Comparison of ENCODE assay signal across 9 cellular contexts in genomic region chr1:74964508-74964907, GRCh38.
DNase-seq lines count a peak whose midpoint lies in the region; ATAC-seq, FAIRE-seq and TF ChIP-seq lines count a peak whose summit lies in the region.
"Had no signal": no experiment of that assay in that cellular context is flagged by ENCODE, and none has a peak within 500 bp of the region (broad histone marks: within the 10 kb centered on the region; RNA-seq: fewer than 3 reads in every experiment).

No MANE protein-coding gene starts in this region.

- H3K9ac ChIP-seq in endothelial cell of umbilical vein (replicated peaks; ENCODE audit: extremely low read depth, insufficient read depth, low read length) (no peak overlapping the region), smooth muscle cell (ENCODE audit: low read depth) (no peak overlapping the region)

- no peaks in the 10 kb centered on the region for H3K9me1 ChIP-seq in endothelial cell of umbilical vein (replicated peaks; ENCODE audit: control insufficient read depth, extremely low read depth, insufficient read depth, low read length)

- no peaks in the 10 kb centered on the region for H3K27me3 ChIP-seq in endothelial cell of umbilical vein (ENCODE audit: control insufficient read depth in 2 of 2, insufficient read depth in 2 of 2, low read length in 2 of 2)
- H3K27me3 ChIP-seq in smooth muscle cell (ENCODE audit: low read depth): no peaks in the 10 kb centered on the region

- FAIRE-seq in endothelial cell of umbilical vein (lab: Jason Lieb, UNC): no peak
- FAIRE-seq in GM12891 (lab: Jason Lieb, UNC): no peak

- H3K36me3 ChIP-seq in HEK293 (ENCODE audit: control insufficient read depth in 2 of 2, insufficient read depth in 1 of 2, low read length in 2 of 2) (no peaks in the 10 kb centered on the region), endothelial cell of umbilical vein (ENCODE audit: control insufficient read depth in 2 of 2, extremely low read depth in 1 of 2, insufficient read depth in 2 of 2, low read length in 2 of 2) (no peaks in the 10 kb centered on the region), smooth muscle cell (ENCODE audit: low read depth) (no peaks in the 10 kb centered on the region)

- POLR2A ChIA-PET in HEK293 (lab: Yijun Ruan, JAX): no interaction called here
- POLR2A ChIA-PET in endothelial cell of umbilical vein (lab: Charles Lee): no interaction called here

- no peak for TF ChIP-seq POLR2A in endothelial cell of umbilical vein (IDR thresholded peaks at IDR 0.05; ENCODE audit: low read depth, low read length)
- no peak for TF ChIP-seq POLR2A in GM12891 (IDR thresholded peaks at IDR 0.05; ENCODE audit: low read depth, low read length)

- dilution Hi-C loops in endothelial cell of umbilical vein (cut with MboI; ENCODE audit: extremely low pct_ligation_motif_present, low sequenced_read_pairs): no loop called here

- H3K4me2 ChIP-seq in endothelial cell of umbilical vein (ENCODE audit: insufficient read depth, low read length) (no peak overlapping the region), smooth muscle cell (no peak overlapping the region)

- H3K9me3 ChIP-seq in HEK293 (ENCODE audit: control insufficient read depth, insufficient read depth, low read depth, low read length) (no peaks in the 10 kb centered on the region), endothelial cell of umbilical vein (replicated peaks; ENCODE audit: control insufficient read depth, insufficient read depth, low read length) (no peaks in the 10 kb centered on the region), smooth muscle cell (replicated peaks; ENCODE audit: low read depth) (no peaks in the 10 kb centered on the region)

- H4K20me1 ChIP-seq in endothelial cell of umbilical vein (replicated peaks; ENCODE audit: control insufficient read depth, extremely low read depth, insufficient read depth, low read length) (no peaks in the 10 kb centered on the region), smooth muscle cell (ENCODE audit: low read depth) (no peaks in the 10 kb centered on the region)

- no peaks in the 10 kb centered on the region for H3K79me2 ChIP-seq in endothelial cell of umbilical vein (ENCODE audit: control insufficient read depth, insufficient read depth, low read length)
- H3K79me2 ChIP-seq in smooth muscle cell (ENCODE audit: low read depth): no peaks in the 10 kb centered on the region

- no peak for ATAC-seq in GM18502 (IDR thresholded peaks at IDR 0.05; ENCODE audit: poor library complexity, unreplicated experiment)
- ATAC-seq: activated CD8-positive, alpha-beta T cell treated with anti-CD3 and anti-CD28 coated beads for 36 hours had no signal

- no peaks in the 10 kb centered on the region for H3K4me1 ChIP-seq in HEK293 (ENCODE audit: control insufficient read depth, insufficient read depth, low read length)
- H3K4me1 ChIP-seq in endothelial cell of umbilical vein (ENCODE audit: control insufficient read depth, extremely low read depth, insufficient read depth, low read length): no peaks in the 10 kb centered on the region
- H3K4me1 ChIP-seq in smooth muscle cell (ENCODE audit: low read depth): no peaks in the 10 kb centered on the region

- H3K4me3 ChIP-seq in HEK293 (ENCODE audit: low read depth, low read length) (no peak overlapping the region), endothelial cell of umbilical vein (replicated peaks in 1 of 3; ENCODE audit: insufficient read depth in 1 of 3, low read depth in 1 of 3, low read length in 3 of 3) (no peak overlapping the region), smooth muscle cell (no peak overlapping the region)

- intact Hi-C loops in endothelial cell of umbilical vein (cut with micrococcal nuclease): no loop called here

- H3K27ac ChIP-seq in HEK293 (ENCODE audit: extremely low read depth, low read depth, low read length): no peak overlapping the region
- no peak overlapping the region for H3K27ac ChIP-seq in endothelial cell of umbilical vein (ENCODE audit: insufficient read depth, low read depth, low read length)
- no peak overlapping the region for H3K27ac ChIP-seq in smooth muscle cell (ENCODE audit: low read depth)

- H3F3A ChIP-seq in smooth muscle cell (ENCODE audit: low read depth): no peaks in the 10 kb centered on the region

- TF ChIP-seq CTCF in HEK293 (tag by site-specific recombination; IDR thresholded peaks at IDR 0.05) (no peak), endothelial cell of umbilical vein (IDR thresholded peaks at IDR 0.05; ENCODE audit: extremely low read depth in 1 of 2, insufficient read depth in 1 of 2, low read depth in 1 of 2, low read length in 2 of 2) (no peak), smooth muscle cell (IDR thresholded peaks at IDR 0.05; ENCODE audit: borderline replicate concordance, insufficient read depth, poor library complexity, severe bottlenecking) (no peak)

- H2AFZ ChIP-seq in endothelial cell of umbilical vein (ENCODE audit: low read depth, low read length) (no peak overlapping the region), smooth muscle cell (ENCODE audit: low read depth) (no peak overlapping the region)

- no TSS peak for BruUV-seq in endothelial cell of umbilical vein (replicated peaks; lab: Mats Ljungman, UMichigan)

- WGBS in smooth muscle cell (ENCODE audit: low lambda C conversion rate): 39% methylated on average over 6 of the region's 6 CpGs

- CTCF ChIA-PET in HEK293 (lab: Yijun Ruan, JAX): interaction anchor here (0.7 kb wide), 1 partner anchor 59 kb away, joined by 3 read pairs; no protein-coding TSS in a partner anchor
- CTCF ChIA-PET in endothelial cell of umbilical vein (lab: Charles Lee): interaction anchor here (1.1 kb wide), 1 partner anchor 15 kb away, joined by 4 read pairs; no protein-coding TSS in a partner anchor

- DNase-seq in A172 (ENCODE audit: low spot score) (peak; percentile 2), NCI-H446 (lab: John Stamatoyannopoulos, UW) (peak; percentile 91 to 95), endothelial cell of umbilical vein (ENCODE audit: low read depth, low spot score) (peak; percentile 8), activated gamma-delta T cell treated with Interleukin-2 at 50 U/mL for 16 hours (no peak), GM12891 (ENCODE audit: insufficient read length, low spot score) (no peak), smooth muscle cell (lab: John Stamatoyannopoulos, UW; ENCODE audit: unreplicated experiment) (no peak)
- DNase-seq: activated CD8-positive, alpha-beta T cell treated with anti-CD3 and anti-CD28 coated beads for 36 hours had no signal

TF ChIP-seq in HEK293, 187 proteins besides CTCF, POLR2A, EP300 and RAD21 (continues in another document):
- TF ChIP-seq PRDM4 (tag by site-specific recombination; IDR thresholded peaks at IDR 0.05): no peak

TF ChIP-seq in endothelial cell of umbilical vein, 7 proteins besides CTCF, POLR2A, EP300 and RAD21:
- TF ChIP-seq FOS (IDR thresholded peaks at IDR 0.05; ENCODE audit: borderline replicate concordance, insufficient read depth, low read length): no peak
- no peak for TF ChIP-seq POLR2AphosphoS5 (IDR thresholded peaks at IDR 0.05; ENCODE audit: insufficient read depth, low read depth, low read length)
- TF ChIP-seq JUN (IDR thresholded peaks at IDR 0.05; ENCODE audit: borderline replicate concordance, insufficient read depth, insufficient read length, low read depth): no peak
- TF ChIP-seq MAX (IDR thresholded peaks at IDR 0.05; ENCODE audit: insufficient read depth, insufficient read length): no peak

TF ChIP-seq in GM12891, 5 proteins besides CTCF, POLR2A, EP300 and RAD21:
- no peak for TF ChIP-seq POLR2AphosphoS5 (IDR thresholded peaks at IDR 0.05; ENCODE audit: low read depth, low read length)
- no peak for TF ChIP-seq SPI1 (IDR thresholded peaks at IDR 0.05; ENCODE audit: low read depth, low read length)
- TF ChIP-seq TAF1 (IDR thresholded peaks at IDR 0.05; ENCODE audit: low read depth, low read length): no peak
- TF ChIP-seq POU2F2 (IDR thresholded peaks at IDR 0.05; ENCODE audit: low read depth, low read length): no peak
- no peak for TF ChIP-seq PAX5 (IDR thresholded peaks at IDR 0.05; ENCODE audit: insufficient read depth, low read length, severe bottlenecking)

Comparison
In these comparisons a context has a peak if more than half of its experiments do, and no peak if none do; other contexts are left out.
1. DNase-seq: peak in A172 (single experiment), NCI-H446 (2 of 2) and endothelial cell of umbilical vein (single experiment); none in activated gamma-delta T cell treated with Interleukin-2 at 50 U/mL for 16 hours (single experiment), GM12891 (single experiment) and smooth muscle cell (single experiment).